Comparison of ENCODE assay signal across 19 cellular contexts in the genomic region with DNA sequence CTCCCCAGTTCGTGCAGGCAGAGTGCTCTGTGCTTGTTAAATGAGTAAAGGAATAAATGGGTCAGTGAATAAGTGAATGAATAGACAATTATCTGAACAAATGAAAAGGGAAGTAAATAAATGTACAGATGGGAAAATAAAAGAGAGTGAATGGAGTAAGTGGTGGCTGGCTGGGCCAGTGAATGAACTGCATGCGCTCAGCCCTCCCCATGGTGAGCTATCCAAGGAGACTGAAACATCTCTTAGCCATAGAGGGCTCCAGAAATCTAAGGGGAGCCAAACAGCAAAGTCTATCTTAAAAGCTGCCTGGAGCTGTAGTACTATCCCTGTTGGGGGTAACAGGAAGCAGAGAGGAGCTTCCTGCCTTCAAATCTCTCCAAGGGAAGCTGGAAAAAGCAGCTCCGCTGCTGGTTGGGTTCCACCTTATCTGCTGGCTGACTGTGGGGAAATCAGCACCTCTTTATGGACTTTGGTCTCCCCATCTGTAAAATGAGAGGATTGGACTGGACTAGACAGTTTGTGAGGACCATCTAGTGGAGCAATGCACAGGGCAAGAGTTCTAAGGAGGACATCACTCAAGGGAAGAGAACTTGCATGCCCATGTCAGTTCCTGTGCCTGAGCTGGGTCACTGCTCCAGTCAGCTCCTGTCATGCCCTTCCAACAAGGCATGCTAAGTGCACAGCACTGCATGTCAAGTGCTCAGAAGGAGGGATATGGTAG.
DNase-seq lines count a peak whose midpoint lies in the region; ATAC-seq and TF ChIP-seq lines count a peak whose summit lies in the region.
"Had no signal": no experiment of that assay in that cellular context is flagged by ENCODE, and none has a peak within 500 bp of the region (broad histone marks: within the 10 kb centered on the region; RNA-seq: fewer than 3 reads in every experiment).

No MANE protein-coding gene starts in this region.

- H3K27me3 ChIP-seq in left lung = no peaks in the 10 kb centered on the region
- no peaks in the 10 kb centered on the region for H3K27me3 ChIP-seq in osteoblast (ENCODE audit: insufficient read depth, low read length)
- H3K27me3 ChIP-seq in endodermal cell (ENCODE audit: control insufficient read depth, insufficient read depth, low read length, poor library complexity, severe bottlenecking) = no peaks in the 10 kb centered on the region
- no peaks in the 10 kb centered on the region for H3K27me3 ChIP-seq in breast epithelium

- H2AFZ ChIP-seq in osteoblast (ENCODE audit: low read length) = no peak overlapping the region
- H2AFZ ChIP-seq: GM23248 had no signal

- H3K4me2 ChIP-seq in osteoblast (ENCODE audit: insufficient read depth, low read length) = no peak overlapping the region
- H3K4me2 ChIP-seq: BLaER1 treated with 17β-estradiol and CSF1 and Interleukin-3, amounts not matched to agents 10 nM and 100 nM had no signal

- H3K36me3 ChIP-seq in left lung (no peaks in the 10 kb centered on the region), osteoblast (ENCODE audit: insufficient read depth, low read length) (no peaks in the 10 kb centered on the region), endodermal cell (ENCODE audit: control insufficient read depth, insufficient read depth, low read length) (peaks cover 28% of the 10 kb centered on the region), breast epithelium (no peaks in the 10 kb centered on the region)
- H3K36me3 ChIP-seq: BLaER1 treated with 17β-estradiol and CSF1 and Interleukin-3, amounts not matched to agents 10 nM and 100 nM; HAP-1 had no signal

- H3K4me3 ChIP-seq in left lung (no peak overlapping the region), osteoblast (ENCODE audit: insufficient read depth, low read length) (no peak overlapping the region), endodermal cell (ENCODE audit: low read length) (no peak overlapping the region), breast epithelium (no peak overlapping the region)
- H3K4me3 ChIP-seq: BLaER1 treated with 17β-estradiol and CSF1 and Interleukin-3, amounts not matched to agents 10 nM and 100 nM; GM12878; GM23248; HAP-1 had no signal

- H3K27me3 Mint-ChIP-seq in WTC11 (ENCODE audit: low read depth) (no peaks in the 10 kb centered on the region), endodermal cell (ENCODE audit: insufficient read depth) (no peaks in the 10 kb centered on the region)

- no peak overlapping the region for H3K9ac ChIP-seq in endodermal cell (ENCODE audit: extremely low read depth, low read length, poor library complexity, severe bottlenecking)
- H3K9ac ChIP-seq: BLaER1 treated with 17β-estradiol and CSF1 and Interleukin-3, amounts not matched to agents 10 nM and 100 nM; GM23248 had no signal

- H3K4me3 Mint-ChIP-seq in WTC11 (no peak overlapping the region), endodermal cell (no peak overlapping the region)
- H3K4me3 Mint-ChIP-seq: B cell; CD8-positive, alpha-beta T cell had no signal

- no peaks in the 10 kb centered on the region for H3K36me3 Mint-ChIP-seq in WTC11
- H3K36me3 Mint-ChIP-seq in endodermal cell (ENCODE audit: low read depth) = peaks cover 5% of the 10 kb centered on the region
- H3K36me3 Mint-ChIP-seq: CD8-positive, alpha-beta T cell had no signal

- H3K27ac Mint-ChIP-seq in WTC11 = no peak overlapping the region
- H3K27ac Mint-ChIP-seq in endodermal cell = no peak overlapping the region
- H3K27ac Mint-ChIP-seq: B cell; CD8-positive, alpha-beta T cell had no signal

- no peaks in the 10 kb centered on the region for H3K9me3 ChIP-seq in left lung
- no peaks in the 10 kb centered on the region for H3K9me3 ChIP-seq in osteoblast (ENCODE audit: low read depth, low read length)
- H3K9me3 ChIP-seq in endodermal cell (ENCODE audit: control insufficient read depth, low read length) = no peaks in the 10 kb centered on the region
- H3K9me3 ChIP-seq in breast epithelium = no peaks in the 10 kb centered on the region
- H3K9me3 ChIP-seq: BLaER1 treated with 17β-estradiol and CSF1 and Interleukin-3, amounts not matched to agents 10 nM and 100 nM; HAP-1 had no signal

- no peak for TF ChIP-seq CTCF in WTC11 (IDR thresholded peaks at IDR 0.05)
- no peak for TF ChIP-seq CTCF in left lung (IDR thresholded peaks at IDR 0.05)
- no peak for TF ChIP-seq CTCF in osteoblast (IDR thresholded peaks at IDR 0.05; ENCODE audit: extremely low read depth, low read depth, low read length)
- no peak for TF ChIP-seq CTCF in endodermal cell (conservative IDR thresholded peaks at IDR 0.05)
- TF ChIP-seq CTCF in breast epithelium (IDR thresholded peaks at IDR 0.05) = no peak

- H3K79me2 ChIP-seq in osteoblast (ENCODE audit: insufficient read depth, low read length) = no peaks in the 10 kb centered on the region

- H3K27ac ChIP-seq in left lung (no peak overlapping the region), osteoblast (ENCODE audit: low read depth, low read length) (no peak overlapping the region), endodermal cell (ENCODE audit: low read depth, low read length) (no peak overlapping the region), breast epithelium (no peak overlapping the region)
- H3K27ac ChIP-seq: BLaER1 treated with 17β-estradiol and CSF1 and Interleukin-3, amounts not matched to agents 10 nM and 100 nM; GM23248 had no signal

- WGBS in endodermal cell (ENCODE audit: insufficient coverage in 1 of 2, insufficient read length in 1 of 2), 2 experiments = 94% methylated on average over 3 of the region's 3 CpGs

- H4K20me1 ChIP-seq in osteoblast (ENCODE audit: insufficient read depth, low read length) = no peaks in the 10 kb centered on the region
- H4K20me1 ChIP-seq: BLaER1 treated with 17β-estradiol and CSF1 and Interleukin-3, amounts not matched to agents 10 nM and 100 nM had no signal

- H3K4me1 Mint-ChIP-seq in WTC11 (peaks cover 15% of the 10 kb centered on the region), endodermal cell (peaks cover 7% of the 10 kb centered on the region)
- H3K4me1 Mint-ChIP-seq: B cell had no signal

- H3K4me1 ChIP-seq in left lung (no peaks in the 10 kb centered on the region), osteoblast (ENCODE audit: insufficient read depth, low read length) (no peaks in the 10 kb centered on the region), endodermal cell (ENCODE audit: control insufficient read depth, insufficient read depth, low read length) (no peaks in the 10 kb centered on the region), breast epithelium (no peaks in the 10 kb centered on the region)
- H3K4me1 ChIP-seq: BLaER1 treated with 17β-estradiol and CSF1 and Interleukin-3, amounts not matched to agents 10 nM and 100 nM; HAP-1 had no signal

- intact Hi-C loops in left lung (cut with DNase I) = no loop called here
- intact Hi-C loops in breast epithelium (cut with DNase I; ENCODE audit: low total_unique reads) = no loop called here

- CTCF ChIA-PET in WTC11 (lab: Charles Lee) = interaction anchor here (1.0 kb wide), 1 partner anchor 133 kb away, joined by 5 read pairs; no protein-coding TSS in a partner anchor

- TF ChIP-seq POLR2A in breast epithelium (IDR thresholded peaks at IDR 0.05) = no peak

- no peaks in the 10 kb centered on the region for H3K9me3 Mint-ChIP-seq in WTC11
- no peaks in the 10 kb centered on the region for H3K9me3 Mint-ChIP-seq in endodermal cell
- H3K9me3 Mint-ChIP-seq: CD8-positive, alpha-beta T cell had no signal

- DNase-seq in NCI-H69 (lab: John Stamatoyannopoulos, UW) = peak; percentile 96
- no peak for DNase-seq in WTC11 (ENCODE audit: low spot score)
- no peak for DNase-seq in left lung
- peak; percentile 69 for DNase-seq in osteoblast (ENCODE audit: insufficient read length, low spot score, missing footprints)
- no peak for DNase-seq in kidney glomerular epithelial cell (lab: John Stamatoyannopoulos, UW)
- DNase-seq in DMS153 (lab: John Stamatoyannopoulos, UW) = no peak
- no peak for DNase-seq in endodermal cell
- DNase-seq in breast epithelium (ENCODE audit: low spot score in 2 of 2) = no peak
- DNase-seq: Calu3; CD8-positive, alpha-beta T cell; DMS 273 treated with DMSO at 0.1 percent for 48 hours; DMS79 treated with DMSO at 0.1 percent for 48 hours; GM23248; IMR-90; KBM-7 had no signal

- no peak for ATAC-seq in WTC11
- ATAC-seq in left lung = peak; percentile 52
- ATAC-seq: CD8-positive, alpha-beta T cell had no signal

- POLR2A ChIA-PET in WTC11 (lab: Charles Lee) = no interaction called here

TF ChIP-seq in WTC11, 78 proteins besides CTCF, POLR2A, EP300 and RAD21:
- TF ChIP-seq GABPB1 (CRISPR knock-in tag; IDR thresholded peaks at IDR 0.05) = 0 out of 2 replicates have a peak, but pooled peaks have one; percentile 13
- TF ChIP-seq IRF2 (CRISPR knock-in tag; IDR thresholded peaks at IDR 0.05; ENCODE audit: borderline replicate concordance, low read depth) = no peak

Comparison
In these comparisons a context has a peak if more than half of its experiments do, and no peak if none do; other contexts are left out.
1. DNase-seq: peak in NCI-H69 (single experiment) and osteoblast (single experiment); none in WTC11 (single experiment), left lung (0 of 2), kidney glomerular epithelial cell (single experiment), DMS153 (single experiment), endodermal cell (single experiment) and breast epithelium (0 of 2).